Comparison of ENCODE assay signal across 1 cellular context in the genomic region with DNA sequence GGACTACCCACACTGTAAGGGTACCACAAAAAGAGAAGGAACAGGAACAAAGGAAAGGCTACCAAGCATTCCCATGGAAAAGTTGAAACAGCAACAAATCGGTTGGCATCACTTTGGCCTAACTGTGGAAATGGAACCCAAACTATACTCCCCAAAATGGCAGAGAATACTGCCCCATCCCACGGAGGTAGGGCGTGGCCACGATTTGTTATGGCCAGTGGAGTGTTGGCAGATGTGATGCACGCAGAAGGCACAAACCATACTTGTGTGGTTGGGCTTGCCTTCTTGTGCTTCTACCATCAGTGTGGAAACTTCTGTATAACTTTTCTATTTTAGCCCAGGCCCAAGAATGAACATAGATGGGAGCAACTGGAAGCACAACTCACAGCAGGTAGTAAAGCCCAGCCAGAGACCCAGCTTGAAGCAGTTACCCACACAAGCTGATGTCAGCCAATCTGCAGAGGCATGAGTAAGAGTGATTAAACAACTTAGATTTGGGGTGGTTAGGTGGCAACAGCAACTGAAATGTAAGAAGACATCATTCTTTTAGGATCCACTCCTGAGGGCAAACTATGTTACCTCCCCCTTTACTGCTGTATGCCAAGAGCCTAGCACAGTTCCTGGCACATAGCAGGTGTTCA.
TF ChIP-seq lines count a peak whose summit lies in the region.

No MANE protein-coding gene starts in this region.

TF ChIP-seq in HepG2, 621 proteins besides CTCF, POLR2A, EP300 and RAD21:
- TF ChIP-seq, protein P1, sequence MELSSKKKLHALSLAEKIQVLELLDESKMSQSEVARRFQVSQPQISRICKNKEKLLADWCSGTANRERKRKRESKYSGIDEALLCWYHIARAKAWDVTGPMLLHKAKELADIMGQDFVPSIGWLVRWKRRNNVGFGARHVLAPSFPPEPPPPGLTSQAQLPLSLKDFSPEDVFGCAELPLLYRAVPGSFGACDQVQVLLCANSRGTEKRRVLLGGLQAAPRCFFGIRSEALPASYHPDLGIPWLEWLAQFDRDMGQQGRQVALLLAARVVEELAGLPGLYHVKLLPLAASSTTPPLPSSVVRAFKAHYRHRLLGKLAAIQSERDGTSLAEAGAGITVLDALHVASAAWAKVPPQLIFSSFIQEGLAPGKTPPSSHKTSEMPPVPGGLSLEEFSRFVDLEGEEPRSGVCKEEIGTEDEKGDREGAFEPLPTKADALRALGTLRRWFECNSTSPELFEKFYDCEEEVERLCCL (CRISPR knock-in tag; IDR thresholded peaks at IDR 0.05; ENCODE audit: borderline replicate concordance): no peak
- no peak for TF ChIP-seq ZNF547 (CRISPR knock-in tag; IDR thresholded peaks at IDR 0.05)
- no peak for TF ChIP-seq ZFP36L1 (CRISPR knock-in tag; IDR thresholded peaks at IDR 0.05)
TF ChIP-seq in HepG2: peak in this region for 0.
